Comparison of ENCODE assay signal across 1 cellular context in genomic region chr17:80262291-80262690, GRCh38.
A peak's percentile ranks its signal among the peaks of the same experiment; 100 is the strongest.
TF ChIP-seq lines count a peak whose summit lies in the region.

No MANE protein-coding gene starts in this region.

TF ChIP-seq in K562, 482 proteins besides CTCF, POLR2A, EP300 and RAD21 (continues in another document):
- TF ChIP-seq CREM (IDR thresholded peaks at IDR 0.05; ENCODE audit: low read depth), result no peak
- no peak for TF ChIP-seq ASH1L (IDR thresholded peaks at IDR 0.05; ENCODE audit: borderline replicate concordance, low read depth, partially characterized antibody)
- no peak for TF ChIP-seq ZNF778 (CRISPR knock-in tag; IDR thresholded peaks at IDR 0.05)
- 0 out of 2 replicates have a peak, but pooled peaks have one; percentile 9 for TF ChIP-seq EP400 (IDR thresholded peaks at IDR 0.05)
- TF ChIP-seq FOXJ2 (tag; IDR thresholded peaks at IDR 0.05), result peak; percentile 86
- no peak for TF ChIP-seq DEAF1 (CRISPR knock-in tag; IDR thresholded peaks at IDR 0.05)
- no peak for TF ChIP-seq ZNF184 (CRISPR knock-in tag; IDR thresholded peaks at IDR 0.05)
- no peak for TF ChIP-seq MTA3 (IDR thresholded peaks at IDR 0.05; ENCODE audit: borderline replicate concordance)
- no peak for TF ChIP-seq ZBTB17 (CRISPR knock-in tag; IDR thresholded peaks at IDR 0.05)
- no peak for TF ChIP-seq FOXO4 (CRISPR knock-in tag; IDR thresholded peaks at IDR 0.05)
- TF ChIP-seq LARP7 (IDR thresholded peaks at IDR 0.05), result no peak
- TF ChIP-seq CBX2 (IDR thresholded peaks at IDR 0.05; ENCODE audit: insufficient read depth, low read length, poor library complexity, severe bottlenecking), result no peak
- TF ChIP-seq HNRNPH1 (optimal IDR thresholded peaks at IDR 0.05; ENCODE audit: low read depth, low read length), result no peak
- TF ChIP-seq RBM39 (optimal IDR thresholded peaks at IDR 0.05; ENCODE audit: low read depth, low read length), result no peak
- TF ChIP-seq CTBP1 (IDR thresholded peaks at IDR 0.05; ENCODE audit: borderline replicate concordance), result peak; percentile 73; the same call in 1 of the 2 replicates
- TF ChIP-seq ELK3 (CRISPR knock-in tag; IDR thresholded peaks at IDR 0.05), result no peak
- TF ChIP-seq SMARCA5 (IDR thresholded peaks at IDR 0.05), result no peak
- TF ChIP-seq EWSR1 (IDR thresholded peaks at IDR 0.05; ENCODE audit: borderline replicate concordance, low read depth, partially characterized antibody), result no peak
- no peak for TF ChIP-seq RBFOX2 (IDR thresholded peaks at IDR 0.05; ENCODE audit: low read depth, low read length)
- TF ChIP-seq KAT2B (IDR thresholded peaks at IDR 0.05; ENCODE audit: low read depth, low read length), result no peak
- TF ChIP-seq XRCC3 (IDR thresholded peaks at IDR 0.05), result no peak
- TF ChIP-seq CEBPG (CRISPR knock-in tag; IDR thresholded peaks at IDR 0.05), result no peak
- no peak for TF ChIP-seq CEBPG (tag; conservative IDR thresholded peaks at IDR 0.05 in 1 of 2, IDR thresholded peaks at IDR 0.05 in 1 of 2)
- TF ChIP-seq SP2 (IDR thresholded peaks at IDR 0.05; ENCODE audit: extremely low read depth, low read depth, low read length, poor library complexity, severe bottlenecking), result no peak
- peak in 1 of 2 experiments; percentile 17; a peak in 1 of 4 replicates for TF ChIP-seq NRF1 (conservative IDR thresholded peaks at IDR 0.05 in 1 of 2, IDR thresholded peaks at IDR 0.05 in 1 of 2)
- no peak for TF ChIP-seq ZKSCAN8 (CRISPR knock-in tag; IDR thresholded peaks at IDR 0.05)
- peak; percentile 40; the same call in 1 of the 2 replicates for TF ChIP-seq CXXC5 (CRISPR knock-in tag; IDR thresholded peaks at IDR 0.05)
- TF ChIP-seq L3MBTL2 (IDR thresholded peaks at IDR 0.05), result no peak
- no peak for TF ChIP-seq SAP30 (IDR thresholded peaks at IDR 0.05; ENCODE audit: borderline replicate concordance, insufficient read depth, low read depth, low read length, poor library complexity, severe bottlenecking)
- TF ChIP-seq RNF219 (CRISPR knock-in tag; IDR thresholded peaks at IDR 0.05), result no peak
- no peak for TF ChIP-seq USF1 (CRISPR knock-in tag; IDR thresholded peaks at IDR 0.05)
- no peak for TF ChIP-seq KDM4B (IDR thresholded peaks at IDR 0.05; ENCODE audit: borderline replicate concordance in 2 of 2, low read depth in 1 of 2)
- peak in 1 of 2 experiments; percentile 37; a peak in 1 of 4 replicates for TF ChIP-seq MAZ (CRISPR knock-in tag; conservative IDR thresholded peaks at IDR 0.05 in 1 of 2, IDR thresholded peaks at IDR 0.05 in 1 of 2)
- TF ChIP-seq BRCA1 (IDR thresholded peaks at IDR 0.05), result no peak
- TF ChIP-seq BRCA1 (CRISPR knock-in tag; IDR thresholded peaks at IDR 0.05), result no peak
- no peak for TF ChIP-seq ZNF707 (CRISPR knock-in tag; conservative IDR thresholded peaks at IDR 0.05)
- TF ChIP-seq TCF7 (IDR thresholded peaks at IDR 0.05; ENCODE audit: borderline replicate concordance), result no peak
- TF ChIP-seq HEY1 (CRISPR knock-in tag; IDR thresholded peaks at IDR 0.05; ENCODE audit: borderline replicate concordance), result no peak
- TF ChIP-seq ARID1B (IDR thresholded peaks at IDR 0.05), result no peak; the same call in 1 of the 2 replicates
- no peak for TF ChIP-seq NELFE (IDR thresholded peaks at IDR 0.05; ENCODE audit: insufficient read depth, insufficient read length)
- no peak for TF ChIP-seq SNRNP70 (optimal IDR thresholded peaks at IDR 0.05; ENCODE audit: low read depth, low read length)
- TF ChIP-seq POLR2AphosphoS2 (IDR thresholded peaks at IDR 0.05; ENCODE audit: low read length), result no peak
- no peak for TF ChIP-seq E2F4 (CRISPR knock-in tag; IDR thresholded peaks at IDR 0.05; ENCODE audit: low read depth)
- TF ChIP-seq THRAP3 (IDR thresholded peaks at IDR 0.05; ENCODE audit: borderline replicate concordance), result no peak
- no peak for TF ChIP-seq PRDM10 (IDR thresholded peaks at IDR 0.05; ENCODE audit: partially characterized antibody)
- no peak for TF ChIP-seq GATAD2B (IDR thresholded peaks at IDR 0.05; ENCODE audit: borderline replicate concordance)
- no peak for TF ChIP-seq CCAR2 (IDR thresholded peaks at IDR 0.05; ENCODE audit: low read depth, low read length)
- no peak for TF ChIP-seq SMARCC2 (IDR thresholded peaks at IDR 0.05; ENCODE audit: low read depth)
- TF ChIP-seq PRMT5 (CRISPR knock-in tag; IDR thresholded peaks at IDR 0.05), result no peak
- TF ChIP-seq DPF2 (IDR thresholded peaks at IDR 0.05), result peak; percentile 51; the same call in 1 of the 2 replicates
- no peak for TF ChIP-seq ZMIZ1 (IDR thresholded peaks at IDR 0.05; ENCODE audit: low read depth in 2 of 2, low read length in 2 of 2)
- TF ChIP-seq ZBTB7A (IDR thresholded peaks at IDR 0.05; ENCODE audit: borderline replicate concordance, control insufficient read depth, low read depth, low read length), result peak; percentile 4; the same call in 1 of the 2 replicates
- no peak for TF ChIP-seq RNF2 (IDR thresholded peaks at IDR 0.05)
- no peak for TF ChIP-seq CAMTA2 (CRISPR knock-in tag; conservative IDR thresholded peaks at IDR 0.05)
- no peak for TF ChIP-seq PHF21A (IDR thresholded peaks at IDR 0.05; ENCODE audit: borderline replicate concordance, low read depth)
- TF ChIP-seq ZNF780A (CRISPR knock-in tag; IDR thresholded peaks at IDR 0.05), result no peak
- no peak for TF ChIP-seq OTX1 (CRISPR knock-in tag; IDR thresholded peaks at IDR 0.05)
- TF ChIP-seq NBN (IDR thresholded peaks at IDR 0.05; ENCODE audit: low read depth), result no peak
- no peak for TF ChIP-seq MCM2 (IDR thresholded peaks at IDR 0.05; ENCODE audit: low read depth)
- TF ChIP-seq SMAD3 (CRISPR knock-in tag; conservative IDR thresholded peaks at IDR 0.05), result no peak
- peak; percentile 49; the same call in 1 of the 2 replicates for TF ChIP-seq SPI1 (IDR thresholded peaks at IDR 0.05; ENCODE audit: borderline replicate concordance, low read depth, low read length)
- TF ChIP-seq ATF7 (IDR thresholded peaks at IDR 0.05), result 0 out of 2 replicates have a peak, but pooled peaks have one; percentile 17
- no peak for TF ChIP-seq HMG20B (CRISPR knock-in tag; IDR thresholded peaks at IDR 0.05)
- TF ChIP-seq C11orf30 (IDR thresholded peaks at IDR 0.05; ENCODE audit: low read depth), result peak; percentile 43; the same call in 1 of the 2 replicates
- TF ChIP-seq ILF3 (IDR thresholded peaks at IDR 0.05; ENCODE audit: borderline replicate concordance), result no peak
